In the genomic region with DNA sequence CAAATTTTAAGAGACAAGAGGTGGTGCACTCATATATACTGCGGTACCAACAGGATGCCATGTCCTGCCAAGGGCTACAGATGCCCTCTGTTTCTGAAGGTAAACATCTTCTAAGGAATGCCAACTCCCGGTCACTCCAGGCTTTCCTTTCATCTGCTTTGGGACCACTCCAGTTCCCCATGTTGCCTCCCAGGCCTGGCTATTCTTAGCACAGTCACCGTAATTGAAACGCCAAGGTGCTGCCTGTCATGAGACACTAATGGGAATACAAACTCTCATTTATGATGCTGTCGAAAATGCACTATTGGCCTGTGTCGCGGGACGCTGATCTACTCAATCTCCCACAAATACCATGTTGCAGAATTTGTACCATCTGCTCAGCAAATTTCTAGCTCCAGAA, we compare ENCODE assay signal across 16 cellular contexts.
"Had no signal": no experiment of that assay in that cellular context is flagged by ENCODE, and none has a peak within 500 bp of the region (broad histone marks: within the 10 kb centered on the region; RNA-seq: fewer than 3 reads in every experiment).

No MANE protein-coding gene starts in this region.

- H3K27me3 Mint-ChIP-seq: activated CD4-positive, alpha-beta memory T cell treated with anti-CD3 and anti-CD28 coated beads for 36 hours; activated naive CD8-positive, alpha-beta T cell treated with anti-CD3 and anti-CD28 coated beads for 36 hours; stimulated activated naive CD8-positive, alpha-beta T cell treated with anti-CD3 and anti-CD28 coated beads, Interleukin-15, Interleukin-2, amounts not matched to agents 100 ng/mL and 50 ng/mL, for 24 hours had no signal

- H3K4me3 ChIP-seq: testis had no signal

- H3K27ac ChIP-seq: epithelial cell of prostate, testis had no signal

- ATAC-seq: activated T-cell treated with anti-CD3 and anti-CD28 coated beads, Interleukin-2, amount 50 U/mL, for 4 hours had no signal

- H3K27ac Mint-ChIP-seq: activated CD4-positive, alpha-beta memory T cell treated with anti-CD3 and anti-CD28 coated beads for 36 hours; activated naive CD8-positive, alpha-beta T cell treated with anti-CD3 and anti-CD28 coated beads for 36 hours; immature natural killer cell; stimulated activated naive CD8-positive, alpha-beta T cell treated with anti-CD3 and anti-CD28 coated beads, Interleukin-15, Interleukin-2, amounts not matched to agents 100 ng/mL and 50 ng/mL, for 24 hours had no signal

- H3K4me1 ChIP-seq: testis had no signal

- DNase-seq: activated CD4-positive, alpha-beta memory T cell treated with anti-CD3 and anti-CD28 coated beads for 36 hours; activated CD4-positive, alpha-beta T cell treated with anti-CD3 and anti-CD28 coated beads for 1 hour; activated effector memory CD4-positive, alpha-beta T cell treated with anti-CD3 and anti-CD28 coated beads, Interleukin-2, amount 50 U/mL, for 16 hours; activated naive CD8-positive, alpha-beta T cell treated with anti-CD3 and anti-CD28 coated beads for 36 hours; activated T-cell treated with anti-CD3 and anti-CD28 coated beads, Interleukin-2, amount 50 U/mL, for 4 hours; cortex of kidney; effector memory CD4-positive, alpha-beta T cell; immature natural killer cell; mammary epithelial cell; stimulated activated CD4-positive, alpha-beta T cell treated with anti-CD3 and anti-CD28 coated beads, Interleukin-4, amount 100 ng/mL, for 1 hour; stimulated activated CD8-positive, alpha-beta memory T cell treated with anti-CD3 and anti-CD28 coated beads, Interleukin-4, amount 100 ng/mL, for 48 hours; T-helper 9 cell had no signal

- H3K27me3 ChIP-seq: testis had no signal

- H3K9me3 Mint-ChIP-seq: activated CD4-positive, alpha-beta memory T cell treated with anti-CD3 and anti-CD28 coated beads for 36 hours; activated naive CD8-positive, alpha-beta T cell treated with anti-CD3 and anti-CD28 coated beads for 36 hours; activated T-cell treated with anti-CD3 and anti-CD28 coated beads, Interleukin-2, amount 50 U/mL, for 4 hours; immature natural killer cell; nephron; stimulated activated naive CD8-positive, alpha-beta T cell treated with anti-CD3 and anti-CD28 coated beads, Interleukin-15, Interleukin-2, amounts not matched to agents 100 ng/mL and 50 ng/mL, for 24 hours had no signal

- H3K4me3 Mint-ChIP-seq: activated CD4-positive, alpha-beta memory T cell treated with anti-CD3 and anti-CD28 coated beads for 36 hours; activated naive CD8-positive, alpha-beta T cell treated with anti-CD3 and anti-CD28 coated beads for 36 hours; activated T-cell treated with anti-CD3 and anti-CD28 coated beads, Interleukin-2, amount 50 U/mL, for 4 hours; immature natural killer cell; nephron; stimulated activated naive CD8-positive, alpha-beta T cell treated with anti-CD3 and anti-CD28 coated beads, Interleukin-15, Interleukin-2, amounts not matched to agents 100 ng/mL and 50 ng/mL, for 24 hours had no signal

- H3K9me3 ChIP-seq: testis had no signal
